Comparison of ENCODE assay signal across 18 cellular contexts in the genomic region with DNA sequence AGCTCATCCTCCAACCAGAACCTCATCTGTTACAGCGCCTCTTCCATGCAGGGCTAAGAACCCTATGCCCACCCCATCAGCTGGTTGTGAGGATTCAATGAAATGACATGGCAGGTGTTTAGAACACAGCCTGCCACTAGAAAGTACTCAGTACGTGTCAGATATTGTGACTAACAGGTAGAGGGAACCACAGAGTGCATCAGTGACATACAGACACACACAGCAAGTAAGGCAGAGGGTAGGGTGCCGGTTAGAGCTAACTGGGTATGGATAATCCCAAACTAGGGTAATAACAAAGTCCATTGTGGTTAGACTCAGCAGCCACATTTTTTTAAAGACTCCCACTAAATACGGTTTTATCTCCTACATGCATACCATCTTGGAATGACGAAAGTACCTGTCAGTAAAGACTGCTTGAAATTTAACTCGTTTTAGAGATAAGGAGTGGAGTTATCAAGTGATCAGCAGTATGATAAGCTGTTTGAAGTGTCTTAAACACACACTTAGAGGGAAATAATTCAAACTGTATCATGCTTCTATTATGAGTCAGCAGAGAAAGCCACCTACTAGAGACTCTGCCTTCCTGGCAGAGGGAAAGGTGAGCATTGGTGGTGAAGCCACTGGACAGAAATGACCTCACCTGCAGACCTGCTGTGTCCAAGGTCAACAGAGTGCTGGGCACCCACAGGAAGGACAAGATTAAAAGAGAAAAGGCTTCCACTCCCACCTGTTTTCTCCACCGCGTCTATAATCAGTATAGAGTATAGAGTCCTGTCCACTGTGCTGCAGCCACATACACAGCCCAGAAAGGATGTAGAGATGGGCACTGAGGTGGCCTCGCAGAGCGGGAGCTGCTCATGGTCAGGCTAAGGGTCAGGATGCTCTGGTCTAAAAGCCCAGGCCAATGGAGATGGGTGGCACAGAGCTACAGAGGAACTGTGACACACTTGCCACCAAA. TPM values are rescaled to one million over a fixed set of nuclear protein-coding genes. Genes with fewer than 3 reads are reported as not detected.
A peak's percentile ranks its signal among the peaks of the same experiment; 100 is the strongest.
DNase-seq lines count a peak whose midpoint lies in the region; ATAC-seq, FAIRE-seq and TF ChIP-seq lines count a peak whose summit lies in the region.
"Had no signal": no experiment of that assay in that cellular context is flagged by ENCODE, and none has a peak within 500 bp of the region (broad histone marks: within the 10 kb centered on the region; RNA-seq: fewer than 3 reads in every experiment).

No MANE protein-coding gene starts in this region.

- H3K4me1 ChIP-seq in CD4-positive, CD25-positive, alpha-beta regulatory T cell (ENCODE audit: control insufficient read depth, insufficient read depth, low read length, poor library complexity, severe bottlenecking) = no peaks in the 10 kb centered on the region
- peaks cover 3% of the 10 kb centered on the region; the same call in 1 of the 2 replicates for H3K4me1 ChIP-seq in Karpas-422 (ENCODE audit: low read length)
- H3K4me1 ChIP-seq in K562 (replicated peaks in 1 of 2; ENCODE audit: control insufficient read depth in 2 of 2, insufficient read depth in 2 of 2, low read length in 2 of 2) = peaks cover 4% of the 10 kb centered on the region in 2 experiments; a peak in 4 of 5 replicates
- H3K4me1 ChIP-seq: esophagus squamous epithelium had no signal

- no peak for ATAC-seq in CD4-positive, CD25-positive, alpha-beta regulatory T cell (ENCODE audit: low read depth in 2 of 2)
- ATAC-seq in K562 (no peak), HG02571 (IDR thresholded peaks at IDR 0.05; ENCODE audit: unreplicated experiment) (no peak)
- ATAC-seq: naive thymus-derived CD4-positive, alpha-beta T cell had no signal

- no peaks in the 10 kb centered on the region for H3K27me3 ChIP-seq in CD4-positive, CD25-positive, alpha-beta regulatory T cell (ENCODE audit: control insufficient read depth, insufficient read depth, low read length)
- H3K27me3 ChIP-seq in Karpas-422 (ENCODE audit: low read length) (no peaks in the 10 kb centered on the region), K562 (ENCODE audit: control insufficient read depth in 2 of 2, insufficient read depth in 2 of 2, low read length in 2 of 2) (no peaks in the 10 kb centered on the region; a peak in 1 of 5 replicates)
- H3K27me3 ChIP-seq: esophagus squamous epithelium had no signal

- H3K9me3 ChIP-seq in CD4-positive, CD25-positive, alpha-beta regulatory T cell (ENCODE audit: control insufficient read depth in 2 of 2, low read length in 2 of 2) = no peaks in the 10 kb centered on the region
- no peaks in the 10 kb centered on the region for H3K9me3 ChIP-seq in Karpas-422 (ENCODE audit: low read length)
- H3K9me3 ChIP-seq in K562 (replicated peaks; ENCODE audit: control insufficient read depth, insufficient read depth, low read depth, low read length) = no peaks in the 10 kb centered on the region
- H3K9me3 ChIP-seq: esophagus squamous epithelium had no signal

- H3K27ac ChIP-seq in CD4-positive, CD25-positive, alpha-beta regulatory T cell (ENCODE audit: insufficient read depth, low read length, poor library complexity, severe bottlenecking) = no peak overlapping the region
- H3K27ac ChIP-seq in Karpas-422 (ENCODE audit: low read length) (no peak overlapping the region), K562 (ENCODE audit: extremely low read depth, low read depth, low read length) (no peak overlapping the region)
- H3K27ac ChIP-seq: esophagus squamous epithelium, SK-N-MC had no signal

- H3K79me2 ChIP-seq in Karpas-422 (ENCODE audit: low read length) = no peaks in the 10 kb centered on the region
- no peaks in the 10 kb centered on the region for H3K79me2 ChIP-seq in K562 (ENCODE audit: control insufficient read depth, insufficient read depth, low read length)

- H3K4me2 ChIP-seq in Karpas-422 (ENCODE audit: low read depth, low read length, poor library complexity, severe bottlenecking) = no peak overlapping the region
- H3K4me2 ChIP-seq in K562 (ENCODE audit: insufficient read depth, low read length) = no peak overlapping the region

- CTCF ChIA-PET in K562 (lab: Yijun Ruan, JAX; ENCODE audit: low intra/inter-chr PET ratio) = no interaction called here

- peaks cover 0 to 8% (median under 1%) of the 10 kb centered on the region in 4 donors for H3K4me1 Mint-ChIP-seq in CD4-positive, CD25-positive, alpha-beta regulatory T cell
- H3K4me1 Mint-ChIP-seq in mesothelial cell of epicardium = peaks cover 14% of the 10 kb centered on the region
- H3K4me1 Mint-ChIP-seq: brain had no signal

- no peak overlapping the region for H3K4me3 ChIP-seq in CD4-positive, CD25-positive, alpha-beta regulatory T cell (ENCODE audit: low read depth, low read length)
- H3K4me3 ChIP-seq in Karpas-422 (ENCODE audit: low read length) = no peak overlapping the region
- no peak overlapping the region for H3K4me3 ChIP-seq in K562
- H3K4me3 ChIP-seq in foreskin fibroblast (ENCODE audit: low read depth in 1 of 2, low read length in 2 of 2) = no peak overlapping the region
- H3K4me3 ChIP-seq: esophagus squamous epithelium, SK-N-MC had no signal

- TF ChIP-seq POLR2A in K562 (conservative IDR thresholded peaks at IDR 0.05) = no peak

- TF ChIP-seq RAD21 in K562 (CRISPR knock-in tag; conservative IDR thresholded peaks at IDR 0.05 in 1 of 2, IDR thresholded peaks at IDR 0.05 in 1 of 2) = no peak

- no peaks in the 10 kb centered on the region for H3K9me3 Mint-ChIP-seq in CD4-positive, CD25-positive, alpha-beta regulatory T cell
- no peaks in the 10 kb centered on the region for H3K9me3 Mint-ChIP-seq in mesothelial cell of epicardium
- H3K9me3 Mint-ChIP-seq: brain; naive thymus-derived CD4-positive, alpha-beta T cell had no signal

- H3K9ac ChIP-seq in Karpas-422 (ENCODE audit: low read length) = no peak overlapping the region
- no peak overlapping the region for H3K9ac ChIP-seq in K562 (ENCODE audit: insufficient read depth in 1 of 2, low read depth in 2 of 2, low read length in 2 of 2)

- POLR2A ChIA-PET in K562 (lab: Yijun Ruan, JAX) = interaction anchor here (1.4 kb wide), 1 partner anchor 11 kb away, joined by 5 read pairs; no protein-coding TSS in a partner anchor

- H4K20me1 ChIP-seq in Karpas-422 (ENCODE audit: insufficient read depth, low read depth, low read length) = no peaks in the 10 kb centered on the region
- H4K20me1 ChIP-seq in K562 (replicated peaks; ENCODE audit: control insufficient read depth, insufficient read depth, low read length) = no peaks in the 10 kb centered on the region

- peak; percentile 35 for FAIRE-seq in K562 (lab: Jason Lieb, UNC)
- FAIRE-seq: D721Med had no signal

- H3K9me1 ChIP-seq in K562 (ENCODE audit: control insufficient read depth, insufficient read depth, low read length) = no peaks in the 10 kb centered on the region

- no peak overlapping the region for H3K4me3 Mint-ChIP-seq in CD4-positive, CD25-positive, alpha-beta regulatory T cell
- no peak overlapping the region for H3K4me3 Mint-ChIP-seq in mesothelial cell of epicardium
- H3K4me3 Mint-ChIP-seq: brain; naive thymus-derived CD4-positive, alpha-beta T cell had no signal

- peaks cover 72% of the 10 kb centered on the region for H3K36me3 ChIP-seq in CD4-positive, CD25-positive, alpha-beta regulatory T cell (ENCODE audit: control insufficient read depth, insufficient read depth, low read length)
- H3K36me3 ChIP-seq in Karpas-422 (ENCODE audit: insufficient read depth, low read length) = peaks cover 4% of the 10 kb centered on the region
- 0 out of 3 replicates have a peak, but pooled peaks cover 2% of the 10 kb centered on the region for H3K36me3 ChIP-seq in K562 (ENCODE audit: control insufficient read depth, insufficient read depth, low read length)

- no peaks in the 10 kb centered on the region for H3K27me3 Mint-ChIP-seq in CD4-positive, CD25-positive, alpha-beta regulatory T cell
- H3K27me3 Mint-ChIP-seq in mesothelial cell of epicardium (ENCODE audit: low read depth) = no peaks in the 10 kb centered on the region
- H3K27me3 Mint-ChIP-seq: brain; naive thymus-derived CD4-positive, alpha-beta T cell; progenitor cell of endocrine pancreas had no signal

- TF ChIP-seq CTCF in K562 (IDR thresholded peaks at IDR 0.05 in 2 of 3, conservative IDR thresholded peaks at IDR 0.05 in 1 of 3; ENCODE audit: insufficient read depth in 2 of 3, low read depth in 1 of 3, low read length in 3 of 3) = no peak
- no peak for TF ChIP-seq CTCF in mesothelial cell of epicardium (IDR thresholded peaks at IDR 0.05; ENCODE audit: unreplicated experiment)
- TF ChIP-seq CTCF in foreskin fibroblast (IDR thresholded peaks at IDR 0.05; ENCODE audit: low read depth, low read length) = no peak

- in situ Hi-C loops in K562 (cut with MboI) = no loop called here

- no peak; the same call in 1 of the 2 replicates for TF ChIP-seq EP300 in K562 (IDR thresholded peaks at IDR 0.05; ENCODE audit: low read length)

- no peak for DNase-seq in CD4-positive, CD25-positive, alpha-beta regulatory T cell
- DNase-seq in Karpas-422 (peak; percentile 6), K562 (ENCODE audit: extremely low read depth in 1 of 4, low spot score in 3 of 4) (no peak), mesothelial cell of epicardium (ENCODE audit: low spot score in 2 of 2, unreplicated experiment in 2 of 2) (no peak), 8988T (no peak), foreskin fibroblast (no peak)
- DNase-seq in stimulated activated CD4-positive, alpha-beta T cell treated with anti-CD3 and anti-CD28 coated beads, Interleukin-4, amount 100 ng/mL, for 24 hours = no peak
- DNase-seq: activated CD8-positive, alpha-beta memory T cell treated with anti-CD3 and anti-CD28 coated beads for 24 hours; esophagus squamous epithelium; naive thymus-derived CD4-positive, alpha-beta T cell; NCI-H1436; NCI-H446 treated with DMSO at 0.1 percent for 48 hours; stimulated activated CD4-positive, alpha-beta T cell treated with anti-CD3 and anti-CD28 coated beads, Interleukin-12 subunit alpha, Interleukin-12 subunit beta, amount 100 ng/mL, for 4 hours had no signal

- H3K27ac Mint-ChIP-seq in CD4-positive, CD25-positive, alpha-beta regulatory T cell = peak overlapping the region in 2 of 3 donors; percentile 21 to 62
- H3K27ac Mint-ChIP-seq in mesothelial cell of epicardium = peak overlapping the region; percentile 77
- H3K27ac Mint-ChIP-seq: progenitor cell of endocrine pancreas had no signal

- no peak overlapping the region for H2AFZ ChIP-seq in Karpas-422 (ENCODE audit: low read length)
- no peak overlapping the region for H2AFZ ChIP-seq in K562 (ENCODE audit: low read depth, low read length)

- no peaks in the 10 kb centered on the region for H3K9me2 ChIP-seq in Karpas-422 (replicated peaks; ENCODE audit: insufficient read depth, low read length)

- WGBS in K562 (ENCODE audit: insufficient coverage, low coverage, missing lambda C conversion rate) = 53% methylated on average over 10 of the region's 10 CpGs

- no TSS peak for BruUV-seq in K562 (replicated peaks; lab: Mats Ljungman, UMichigan)

- intact Hi-C loops in K562 (cut with micrococcal nuclease) = no loop called here

- H3K36me3 Mint-ChIP-seq in CD4-positive, CD25-positive, alpha-beta regulatory T cell = peaks cover 47% of the 10 kb centered on the region
- H3K36me3 Mint-ChIP-seq in mesothelial cell of epicardium = peaks cover 34% of the 10 kb centered on the region

RNA-seq across cellular contexts. Expression of a gene that starts 20.5 kb away (rescaled TPM):
- total RNA-seq in CD4-positive, CD25-positive, alpha-beta regulatory T cell = 97.4 TPM
- 10 to 100 TPM; 40.9 to 63.2 (median 57.2) TPM for polyA plus RNA-seq in CD4-positive, CD25-positive, alpha-beta regulatory T cell
- total RNA-seq in Karpas-422 (2014; rRNA removed; shearing (Covaris generic); ENCODE audit: low replicate concordance) = 30.7 and 44.4 TPM in 2 replicates
- 60.6 and 93.7 TPM in 2 replicates for total RNA-seq in K562 (2011; cell fraction: chromatin; rRNA removed; ENCODE audit: low replicate concordance)
- 51.7 and 62.2 TPM in 2 replicates for total RNA-seq in K562 (2011; cell fraction: nucleolus; rRNA removed)
- total RNA-seq in K562 (2011; cell fraction: nucleoplasm; rRNA removed) = 58.4 and 67.3 TPM in 2 replicates
- total RNA-seq in K562 (2014; rRNA removed) = 11.2 and 12.8 TPM in 2 replicates
- total RNA-seq in K562 (2014; rRNA removed; fragmentation: Illumina TruSeq; extraction: Trizol) = 12.8 and 14.7 TPM in 2 replicates
- total RNA-seq in K562 (2015; rRNA removed; fragmentation: Illumina TruSeq; extraction: Trizol) = 10.7 and 11.7 TPM in 2 replicates
- 14.2 and 17.4 TPM in 2 replicates for total RNA-seq in K562 (2021)
- 18.2 and 19.2 TPM in 2 replicates for polyA plus RNA-seq in K562 (2011; rRNA removed)
- 10.3 and 11.9 TPM in 2 replicates for polyA plus RNA-seq in K562 (2011; cell fraction: cytosol; rRNA removed)
- 50.1 and 55.3 TPM in 2 replicates for polyA plus RNA-seq in K562 (2011; cell fraction: nucleus; rRNA removed)
- polyA plus RNA-seq in K562 (2012) = 10.9 and 18.8 TPM in 2 replicates
- polyA plus RNA-seq in K562 (2014; fragmentation: Illumina TruSeq; extraction: Trizol) = 11.0 and 12.8 TPM in 2 replicates
- 10 to 100 TPM; 13.3 to 13.4 TPM for polyA plus RNA-seq in K562 (2014; fragmentation: Nextera tagmentation; extraction: Ambion mirVana)
- polyA plus RNA-seq in K562 (2014; rRNA removed) = 12.8 and 19.5 TPM in 2 replicates
- polyA minus RNA-seq in K562 (2011; rRNA and poly(A)+ RNA removed) = 14.8 and 16.9 TPM in 2 replicates
- polyA minus RNA-seq in K562 (2011; cell fraction: cytosol; rRNA and poly(A)+ RNA removed) = 6.4 and 6.9 TPM in 2 replicates
- polyA minus RNA-seq in K562 (2011; cell fraction: nucleus; rRNA and poly(A)+ RNA removed) = 17.6 and 27.8 TPM in 2 replicates
- total RNA-seq in mesothelial cell of epicardium = 34.6 to 40.5 TPM (median 35.6 TPM) in 3 replicates

RNA-seq across cellular contexts. Expression of a gene that starts 36.4 kb away (rescaled TPM):
- total RNA-seq in CD4-positive, CD25-positive, alpha-beta regulatory T cell = 113 TPM
- polyA plus RNA-seq in CD4-positive, CD25-positive, alpha-beta regulatory T cell = 10 to 100 TPM; 55.4 to 68.2 (median 64.9) TPM
- total RNA-seq in Karpas-422 (2014; rRNA removed; shearing (Covaris generic); ENCODE audit: low replicate concordance) = 28.3 and 34.3 TPM in 2 replicates
- total RNA-seq in K562 (2011; cell fraction: chromatin; rRNA removed; ENCODE audit: low replicate concordance) = 8.3 and 13.4 TPM in 2 replicates
- 10.8 and 11.2 TPM in 2 replicates for total RNA-seq in K562 (2011; cell fraction: nucleolus; rRNA removed)
- total RNA-seq in K562 (2011; cell fraction: nucleoplasm; rRNA removed) = 15.5 and 19.1 TPM in 2 replicates
- total RNA-seq in K562 (2014; rRNA removed) (22.3 and 22.9 TPM in 2 replicates), K562 (2014; rRNA removed; fragmentation: Illumina TruSeq; extraction: Trizol) (18.7 and 21.7 TPM in 2 replicates), K562 (2015; rRNA removed; fragmentation: Illumina TruSeq; extraction: Trizol) (15.6 and 17.6 TPM in 2 replicates), K562 (2021) (17.1 and 21.3 TPM in 2 replicates), mesothelial cell of epicardium (42.1 to 45.9 TPM (median 43.7 TPM) in 3 replicates)
- polyA plus RNA-seq in K562 (2011; rRNA removed) (17.7 and 19.0 TPM in 2 replicates), K562 (2014; fragmentation: Illumina TruSeq; extraction: Trizol) (20.3 and 22.6 TPM in 2 replicates), K562 (2014; fragmentation: Nextera tagmentation; extraction: Ambion mirVana) (10 to 100 TPM; 12.3 to 14.5 TPM), K562 (2014; rRNA removed) (27.9 and 29.9 TPM in 2 replicates)
- 15.7 and 19.8 TPM in 2 replicates for polyA plus RNA-seq in K562 (2011; cell fraction: cytosol; rRNA removed)
- 11.0 and 12.8 TPM in 2 replicates for polyA plus RNA-seq in K562 (2011; cell fraction: nucleus; rRNA removed)
- 16.6 and 23.6 TPM in 2 replicates for polyA plus RNA-seq in K562 (2012)
- 16.9 and 22.1 TPM in 2 replicates for polyA minus RNA-seq in K562 (2011; rRNA and poly(A)+ RNA removed)
- 6.8 and 7.9 TPM in 2 replicates for polyA minus RNA-seq in K562 (2011; cell fraction: cytosol; rRNA and poly(A)+ RNA removed)
- 5.1 and 10.0 TPM in 2 replicates for polyA minus RNA-seq in K562 (2011; cell fraction: nucleus; rRNA and poly(A)+ RNA removed)
